Comparison of ENCODE assay signal across 9 cellular contexts in genomic region chr14:73223049-73223448, GRCh38. TPM values are rescaled to one million over a fixed set of nuclear protein-coding genes. Genes with fewer than 3 reads are reported as not detected.
A peak's percentile ranks its signal among the peaks of the same experiment; 100 is the strongest.
DNase-seq lines count a peak whose midpoint lies in the region; ATAC-seq, FAIRE-seq and TF ChIP-seq lines count a peak whose summit lies in the region.
"Had no signal": no experiment of that assay in that cellular context is flagged by ENCODE, and none has a peak within 500 bp of the region (broad histone marks: within the 10 kb centered on the region; RNA-seq: fewer than 3 reads in every experiment).

No MANE protein-coding gene starts in this region.

- H3K4me2 ChIP-seq in OCI-LY1 (ENCODE audit: low read length): peak overlapping the region; percentile 44; the same call in 1 of the 2 replicates

- intact Hi-C loops in left colon (cut with DNase I, micrococcal nuclease): no loop called here

- H3K36me3 ChIP-seq in OCI-LY1 (ENCODE audit: insufficient read depth, low read length): peaks cover 21% of the 10 kb centered on the region; the same call in 1 of the 2 replicates

- H3K27me3 Mint-ChIP-seq in chondrocyte (ENCODE audit: low read depth): no peaks in the 10 kb centered on the region

- no peaks in the 10 kb centered on the region for H3K9me2 ChIP-seq in OCI-LY1 (ENCODE audit: low read depth, low read length)

- FAIRE-seq in H54 (lab: Jason Lieb, UNC): no peak

- H2AFZ ChIP-seq in OCI-LY1 (ENCODE audit: low read length): no peak overlapping the region

- H3K9me3 ChIP-seq in OCI-LY1 (ENCODE audit: low read length): no peaks in the 10 kb centered on the region

- ATAC-seq in GM21360 (IDR thresholded peaks at IDR 0.05; ENCODE audit: unreplicated experiment) (peak; percentile 59), left colon (peak; percentile 18)

- H3K9ac ChIP-seq in OCI-LY1 (ENCODE audit: low read length): peak overlapping the region; percentile 25; the same call in 1 of the 2 replicates

- peaks cover 37% of the 10 kb centered on the region for H3K4me1 Mint-ChIP-seq in chondrocyte (ENCODE audit: low read depth)

- no peak overlapping the region for H3K4me3 Mint-ChIP-seq in chondrocyte (ENCODE audit: unreplicated experiment)

- peak overlapping the region; percentile 69 for H3K27ac ChIP-seq in OCI-LY1 (ENCODE audit: low read depth, low read length, poor library complexity, severe bottlenecking)

- peaks cover 23% of the 10 kb centered on the region for H3K36me3 Mint-ChIP-seq in chondrocyte (ENCODE audit: low read depth)

- no peaks in the 10 kb centered on the region for H3K9me3 Mint-ChIP-seq in chondrocyte (ENCODE audit: low read depth)

- no peaks in the 10 kb centered on the region for H3K79me2 ChIP-seq in OCI-LY1 (ENCODE audit: insufficient read depth, low read length)

- no peaks in the 10 kb centered on the region for H3K27me3 ChIP-seq in OCI-LY1 (ENCODE audit: insufficient read depth, low read length)

- CTCF ChIA-PET in GM10248 (lab: Yijun Ruan, JAX): interaction anchor here (0.6 to 2.3 kb wide), 11 partner anchors 9 to 577 kb away, joined by 3 to 16 read pairs (median 4); no protein-coding TSS in a partner anchor

- no peak overlapping the region for H3K27ac Mint-ChIP-seq in chondrocyte (ENCODE audit: unreplicated experiment)

- TF ChIP-seq POLR2A in H54 (IDR thresholded peaks at IDR 0.05; ENCODE audit: low read depth, low read length) (no peak), erythroblast (IDR thresholded peaks at IDR 0.05; ENCODE audit: low read length) (no peak)

- no peaks in the 10 kb centered on the region for H4K20me1 ChIP-seq in OCI-LY1 (ENCODE audit: insufficient read depth, low read length)

- DNase-seq in GM10248 (ENCODE audit: extremely low spot score) (no peak), left colon (no peak), H54 (ENCODE audit: insufficient read length, low spot score) (no peak), chondrocyte (ENCODE audit: low spot score) (no peak), erythroblast (lab: John Stamatoyannopoulos, UW) (no peak), NK-92 (lab: John Stamatoyannopoulos, UW; ENCODE audit: unreplicated experiment) (no peak)
- DNase-seq: NCI-H2029 treated with DMSO at 0.1 percent for 48 hours had no signal

- H3F3A ChIP-seq in OCI-LY1 (ENCODE audit: insufficient read depth, low read length): no peaks in the 10 kb centered on the region

- peak; percentile 8 for TF ChIP-seq CTCF in GM10248 (IDR thresholded peaks at IDR 0.05; ENCODE audit: control extremely low read depth, extremely low read depth, low read depth, missing control alignments)
- TF ChIP-seq CTCF in OCI-LY1 (IDR thresholded peaks at IDR 0.05; ENCODE audit: low read length): peak; percentile 37; the same call in 1 of the 2 replicates
- no peak for TF ChIP-seq CTCF in chondrocyte (IDR thresholded peaks at IDR 0.05)

- POLR2A ChIA-PET in GM10248 (lab: Yijun Ruan, JAX): interaction anchor here (0.5 to 0.6 kb wide), 2 partner anchors 9 to 179 kb away, joined by 3 to 4 read pairs; no protein-coding TSS in a partner anchor

- H3K4me1 ChIP-seq in OCI-LY1 (ENCODE audit: insufficient read depth, low read length, severe bottlenecking): peaks cover 34% of the 10 kb centered on the region

- no peak overlapping the region for H3K4me3 ChIP-seq in OCI-LY1 (ENCODE audit: low read depth, low read length, poor library complexity, severe bottlenecking)

RNA-seq across cellular contexts. Expression of gene PAPLN, which starts 14.3 kb away (rescaled TPM):
- total RNA-seq in left colon: 1 to 10 TPM; 2.8 to 8.3 TPM
- total RNA-seq in chondrocyte: 16.4 to 45.3 TPM (median 16.8 TPM) in 3 replicates
